22 cellular contexts compared by ENCODE assay signal in genomic region chr14:57957441-57957840, GRCh38.
DNase-seq lines count a peak whose midpoint lies in the region; ATAC-seq and TF ChIP-seq lines count a peak whose summit lies in the region.
"Had no signal": no experiment of that assay in that cellular context is flagged by ENCODE, and none has a peak within 500 bp of the region (broad histone marks: within the 10 kb centered on the region; RNA-seq: fewer than 3 reads in every experiment).

No MANE protein-coding gene starts in this region.

- DNase-seq in ACHN, result peak; percentile 66
- no peak for DNase-seq in RWPE2 (ENCODE audit: low spot score)
- DNase-seq in fibroblast of mammary gland (ENCODE audit: low read depth), result peak; percentile 3
- peak; percentile 56 for DNase-seq in kidney tubule cell (ENCODE audit: low spot score)
- no peak for DNase-seq in dedifferentiated amniotic fluid mesenchymal stem cell (ENCODE audit: extremely low spot score)
- no peak for DNase-seq in NCI-H2029 (lab: John Stamatoyannopoulos, UW)
- DNase-seq: AML-193; BE2C; CD4-positive, alpha-beta T cell; CD8-positive, alpha-beta memory T cell; DMS 273 treated with DMSO at 0.1 percent for 48 hours; DMS79; EL; GDM1; H9 had no signal

- H3K27ac ChIP-seq in RWPE2 (ENCODE audit: poor library complexity, severe bottlenecking), result no peak overlapping the region
- H3K27ac ChIP-seq: 22Rv1; BLaER1 treated with 17β-estradiol and CSF1 and Interleukin-3, amounts not matched to agents 10 nM and 100 nM had no signal

- in situ Hi-C loops in ACHN (cut with HindIII; ENCODE audit: low pct_ligation_motif_present, low pct_unique_long_range_greater_than_20kb, low sequenced_read_pairs), result no loop called here

- H3K27me3 ChIP-seq in RWPE2 (ENCODE audit: insufficient read depth, poor library complexity, severe bottlenecking), result peaks cover 13% of the 10 kb centered on the region
- H3K27me3 ChIP-seq: BE2C; BLaER1 treated with 17β-estradiol and CSF1 and Interleukin-3, amounts not matched to agents 10 nM and 100 nM had no signal

- no peaks in the 10 kb centered on the region for H3K4me1 ChIP-seq in RWPE2 (ENCODE audit: insufficient read depth, poor library complexity, severe bottlenecking)
- H3K4me1 ChIP-seq: BE2C had no signal

- no peak for TF ChIP-seq CTCF in RWPE2 (IDR thresholded peaks at IDR 0.05; ENCODE audit: poor library complexity, severe bottlenecking)
- no peak for TF ChIP-seq CTCF in fibroblast of mammary gland (conservative IDR thresholded peaks at IDR 0.05; ENCODE audit: control insufficient read depth, insufficient read depth, low read depth, low read length)

- H3K4me3 ChIP-seq in RWPE2 (ENCODE audit: severe bottlenecking), result no peak overlapping the region
- no peak overlapping the region for H3K4me3 ChIP-seq in fibroblast of mammary gland (ENCODE audit: control insufficient read depth, low read depth, low read length)
- H3K4me3 ChIP-seq: BLaER1 treated with 17β-estradiol and CSF1 and Interleukin-3, amounts not matched to agents 10 nM and 100 nM; GM12878; GM23338 had no signal

- ATAC-seq in RWPE2 (ENCODE audit: low read depth) (0 out of 3 replicates have a peak, but pooled peaks have one; percentile 29), HG02798 (IDR thresholded peaks at IDR 0.05; ENCODE audit: poor library complexity, unreplicated experiment) (no peak), GM21717 (IDR thresholded peaks at IDR 0.05; ENCODE audit: unreplicated experiment) (no peak)
- ATAC-seq: GM12878, GM23338, HCT116 had no signal

- H3K36me3 ChIP-seq in RWPE2 (ENCODE audit: low read depth), result no peaks in the 10 kb centered on the region
- H3K36me3 ChIP-seq: BE2C; BLaER1 treated with 17β-estradiol and CSF1 and Interleukin-3, amounts not matched to agents 10 nM and 100 nM had no signal

- no peaks in the 10 kb centered on the region for H3K9me3 ChIP-seq in RWPE2 (ENCODE audit: severe bottlenecking)
- H3K9me3 ChIP-seq: BE2C had no signal

Comparison
In these comparisons a context has a peak if more than half of its experiments do, and no peak if none do; other contexts are left out.
1. DNase-seq: peak in ACHN (single experiment), fibroblast of mammary gland (single experiment) and kidney tubule cell (single experiment); none in RWPE2 (single experiment), dedifferentiated amniotic fluid mesenchymal stem cell (single experiment) and NCI-H2029 (single experiment).